Comparison of ENCODE assay signal across 24 cellular contexts in genomic region chr9:97067490-97067889, GRCh38.
"Had no signal": no experiment of that assay in that cellular context is flagged by ENCODE, and none has a peak within 500 bp of the region (broad histone marks: within the 10 kb centered on the region; RNA-seq: fewer than 3 reads in every experiment).

No MANE protein-coding gene starts in this region.

- H3K36me3 ChIP-seq: colonic mucosa, esophagus muscularis mucosa, esophagus squamous epithelium, gastrocnemius medialis, gastroesophageal sphincter, heart left ventricle, heart right ventricle had no signal

- DNase-seq: colonic mucosa; cortex of kidney; dermis blood vessel endothelial cell; dorsolateral prefrontal cortex; effector CD4-positive, alpha-beta T cell; effector CD8-positive, alpha-beta T cell; effector memory CD4-positive, alpha-beta T cell; effector memory CD8-positive, alpha-beta T cell; endodermal cell; erythroblast; esophagus squamous epithelium; foreskin fibroblast; foreskin keratinocyte; foreskin melanocyte; gastrocnemius medialis; glutamatergic neuron; heart left ventricle; heart right ventricle had no signal

- H3K4me3 Mint-ChIP-seq: dendritic cell treated with granulocyte-macrophage colony-stimulating factor and Interleukin-4, amounts not matched to agents 40 ng/mL and 50 ng/mL, for 4 days; effector memory CD8-positive, alpha-beta T cell; endodermal cell had no signal

- H3K4me3 ChIP-seq: colonic mucosa, coronary artery, dorsolateral prefrontal cortex, esophagus muscularis mucosa, esophagus squamous epithelium, gastrocnemius medialis, gastroesophageal sphincter, heart left ventricle, heart right ventricle had no signal

- H3K27me3 ChIP-seq: colonic mucosa had no signal

- H3K9me3 ChIP-seq: colonic mucosa, esophagus squamous epithelium, gastrocnemius medialis had no signal

- ATAC-seq: effector memory CD8-positive, alpha-beta T cell; esophagus mucosa; foreskin keratinocyte; gastrocnemius medialis; gastroesophageal sphincter; heart left ventricle; heart right ventricle had no signal

- H3K27ac Mint-ChIP-seq: dendritic cell treated with granulocyte-macrophage colony-stimulating factor and Interleukin-4, amounts not matched to agents 40 ng/mL and 50 ng/mL, for 4 days; effector memory CD8-positive, alpha-beta T cell; endodermal cell had no signal

- H3K4me1 ChIP-seq: colonic mucosa, esophagus muscularis mucosa, gastrocnemius medialis, gastroesophageal sphincter, heart left ventricle, heart right ventricle had no signal

- H3K27ac ChIP-seq: colonic mucosa, coronary artery, dorsolateral prefrontal cortex, epithelial cell of prostate, esophagus muscularis mucosa, esophagus squamous epithelium, foreskin keratinocyte, gastrocnemius medialis, gastroesophageal sphincter, heart left ventricle, heart right ventricle had no signal
